Comparison of ENCODE assay signal across 19 cellular contexts in genomic region chr6:40627316-40627715, GRCh38. TPM values are rescaled to one million over a fixed set of nuclear protein-coding genes. Genes with fewer than 3 reads are reported as not detected.
DNase-seq lines count a peak whose midpoint lies in the region; ATAC-seq and TF ChIP-seq lines count a peak whose summit lies in the region.
"Had no signal": no experiment of that assay in that cellular context is flagged by ENCODE, and none has a peak within 500 bp of the region (broad histone marks: within the 10 kb centered on the region; RNA-seq: fewer than 3 reads in every experiment).

No MANE protein-coding gene starts in this region.

- H4K12ac ChIP-seq in trophoblast cell (ENCODE audit: low read depth, low read length): no peak overlapping the region

- peak; percentile 88 for ATAC-seq in esophagus mucosa
- no peak for ATAC-seq in stimulated activated memory B cell treated with anti-CD40 and anti-IgM and Interleukin-4, amounts not matched to agents 10 μg/mL and 1 μg/mL and 100 μg/mL, for 72 hours
- ATAC-seq in GM23338: no peak
- ATAC-seq in left cardiac atrium: no peak

- H3K4me3 Mint-ChIP-seq in stimulated activated memory B cell treated with anti-CD40 and anti-IgM and Interleukin-4, amounts not matched to agents 10 μg/mL and 1 μg/mL and 100 μg/mL, for 72 hours: no peak overlapping the region
- H3K4me3 Mint-ChIP-seq in GM23338: no peak overlapping the region

- peaks cover 8% of the 10 kb centered on the region for H3K9me3 Mint-ChIP-seq in stimulated activated memory B cell treated with anti-CD40 and anti-IgM and Interleukin-4, amounts not matched to agents 10 μg/mL and 1 μg/mL and 100 μg/mL, for 72 hours
- H3K9me3 Mint-ChIP-seq in GM23338: peaks cover 8% of the 10 kb centered on the region

- no peak overlapping the region for H2BK12ac ChIP-seq in trophoblast cell (ENCODE audit: low read length)

- H3K9me2 ChIP-seq in GM23338 (ENCODE audit: insufficient read depth): peaks cover 4% of the 10 kb centered on the region; the same call in 1 of the 2 replicates

- no peak overlapping the region for H2BK5ac ChIP-seq in trophoblast cell (ENCODE audit: low read depth, low read length, poor library complexity)

- H3K36me3 ChIP-seq in trophoblast cell (ENCODE audit: control insufficient read depth in 1 of 2, insufficient read depth in 2 of 2, low read length in 2 of 2) (no peaks in the 10 kb centered on the region), GM23338 (ENCODE audit: insufficient read depth) (no peaks in the 10 kb centered on the region)

- no peak overlapping the region for H3K4me2 ChIP-seq in trophoblast cell (ENCODE audit: low read length)
- H3K4me2 ChIP-seq in GM23338: no peak overlapping the region

- H3K4ac ChIP-seq in trophoblast cell (ENCODE audit: low read depth, low read length): no peak overlapping the region

- no peak overlapping the region for H4K91ac ChIP-seq in trophoblast cell (ENCODE audit: low read depth, low read length)

- no peak overlapping the region for H3K4me3 ChIP-seq in trophoblast cell (ENCODE audit: low read depth, low read length)
- no peak overlapping the region for H3K4me3 ChIP-seq in GM23338
- H3K4me3 ChIP-seq: SK-N-MC had no signal

- DNase-seq in H4 (ENCODE audit: low spot score): peak; percentile 28
- DNase-seq in RPMI7951 (ENCODE audit: low read depth): peak; percentile 95
- peak; percentile 33 to 62 for DNase-seq in trophoblast cell
- no peak for DNase-seq in SKM-1 (lab: John Stamatoyannopoulos, UW; ENCODE audit: unreplicated experiment)
- DNase-seq in GM23338 (ENCODE audit: low spot score): no peak
- DNase-seq in left cardiac atrium: no peak
- DNase-seq: COR-L47, DMS153, GDM1, GOT3, Karpas-422, NCI-H1417 treated with DMSO at 0.1 percent for 48 hours, NCI-H2029, NCI-H510A, T-helper 1 cell had no signal

- no peak overlapping the region for H2BK120ac ChIP-seq in trophoblast cell (ENCODE audit: insufficient read depth, low read length, poor library complexity)

- no peaks in the 10 kb centered on the region for H3K9me3 ChIP-seq in trophoblast cell (ENCODE audit: insufficient read depth, low read depth, low read length)

- H3K79me2 ChIP-seq in trophoblast cell (ENCODE audit: control insufficient read depth, insufficient read depth, low read length, poor library complexity): no peaks in the 10 kb centered on the region
- H3K79me2 ChIP-seq in GM23338 (replicated peaks; ENCODE audit: insufficient read depth): no peaks in the 10 kb centered on the region

- H2AFZ ChIP-seq in trophoblast cell (ENCODE audit: insufficient read depth, low read length, poor library complexity): no peak overlapping the region
- H2AFZ ChIP-seq in GM23338: no peak overlapping the region

- H3K36me3 Mint-ChIP-seq in stimulated activated memory B cell treated with anti-CD40 and anti-IgM and Interleukin-4, amounts not matched to agents 10 μg/mL and 1 μg/mL and 100 μg/mL, for 72 hours: no peaks in the 10 kb centered on the region
- no peaks in the 10 kb centered on the region for H3K36me3 Mint-ChIP-seq in GM23338 (ENCODE audit: low read depth)

- no peak overlapping the region for H2AK5ac ChIP-seq in trophoblast cell (ENCODE audit: low read length)

- peak overlapping the region; percentile 19 for H3K27ac ChIP-seq in trophoblast cell (ENCODE audit: low read depth, low read length)
- H3K27ac ChIP-seq in GM23338 (ENCODE audit: low read depth): no peak overlapping the region
- H3K27ac ChIP-seq: C4-2B, SK-N-MC had no signal

- H3K18ac ChIP-seq in trophoblast cell (ENCODE audit: low read length): no peak overlapping the region

- H4K8ac ChIP-seq in trophoblast cell (ENCODE audit: low read depth, low read length): no peak overlapping the region

- peaks cover 2% of the 10 kb centered on the region for H3K79me1 ChIP-seq in trophoblast cell (ENCODE audit: low read length)

- H3K23ac ChIP-seq in trophoblast cell (ENCODE audit: low read length): no peak overlapping the region

- H3K4me1 ChIP-seq in trophoblast cell (ENCODE audit: control insufficient read depth in 1 of 2, insufficient read depth in 2 of 2, low read length in 2 of 2) (peaks cover 16 to 21% of the 10 kb centered on the region in 2 experiments), GM23338 (ENCODE audit: insufficient read depth) (no peaks in the 10 kb centered on the region)

- no peak overlapping the region for H3K9ac ChIP-seq in trophoblast cell (ENCODE audit: low read length)

- H3K27ac Mint-ChIP-seq in stimulated activated memory B cell treated with anti-CD40 and anti-IgM and Interleukin-4, amounts not matched to agents 10 μg/mL and 1 μg/mL and 100 μg/mL, for 72 hours: no peak overlapping the region
- H3K27ac Mint-ChIP-seq in GM23338: no peak overlapping the region

- intact Hi-C loops in left cardiac atrium (cut with DNase I): no loop called here

- no peaks in the 10 kb centered on the region for H4K20me1 ChIP-seq in GM23338 (replicated peaks; ENCODE audit: insufficient read depth)

- H3K14ac ChIP-seq in trophoblast cell (ENCODE audit: low read length): no peak overlapping the region

- H3K27me3 ChIP-seq in trophoblast cell (ENCODE audit: insufficient read depth, low read length) (no peaks in the 10 kb centered on the region), GM23338 (ENCODE audit: insufficient read depth) (no peaks in the 10 kb centered on the region)

- no CpG with 5 or more reads among the region's 3 CpGs for WGBS in trophoblast cell (ENCODE audit: extremely low coverage, insufficient coverage, insufficient read length)

- no peak for TF ChIP-seq CTCF in GM23338 (conservative IDR thresholded peaks at IDR 0.05; ENCODE audit: low read depth in 2 of 2)

- H3K27me3 Mint-ChIP-seq in stimulated activated memory B cell treated with anti-CD40 and anti-IgM and Interleukin-4, amounts not matched to agents 10 μg/mL and 1 μg/mL and 100 μg/mL, for 72 hours: no peaks in the 10 kb centered on the region
- H3K27me3 Mint-ChIP-seq in GM23338 (ENCODE audit: insufficient read depth, low read depth, poor library complexity): peaks cover 9% of the 10 kb centered on the region

- no peaks in the 10 kb centered on the region for H3K4me1 Mint-ChIP-seq in stimulated activated memory B cell treated with anti-CD40 and anti-IgM and Interleukin-4, amounts not matched to agents 10 μg/mL and 1 μg/mL and 100 μg/mL, for 72 hours
- no peaks in the 10 kb centered on the region for H3K4me1 Mint-ChIP-seq in GM23338

- H3F3A ChIP-seq in GM23338 (replicated peaks; ENCODE audit: low read depth): no peaks in the 10 kb centered on the region

TF ChIP-seq in GM23338, 12 proteins besides CTCF, POLR2A, EP300 and RAD21:
- TF ChIP-seq ETS1 (IDR thresholded peaks at IDR 0.05) (no peak), CREB1 (CRISPR knock-in tag; IDR thresholded peaks at IDR 0.05; ENCODE audit: low read depth) (no peak), JUNB (IDR thresholded peaks at IDR 0.05; ENCODE audit: unreplicated experiment) (no peak), REST (IDR thresholded peaks at IDR 0.05; ENCODE audit: unreplicated experiment) (no peak), EZH2 (IDR thresholded peaks at IDR 0.05; ENCODE audit: low read depth, unreplicated experiment) (no peak), EZH2phosphoT487 (IDR thresholded peaks at IDR 0.05; ENCODE audit: unreplicated experiment) (no peak), STAT1 (IDR thresholded peaks at IDR 0.05; ENCODE audit: unreplicated experiment) (no peak), NANOG (IDR thresholded peaks at IDR 0.05; ENCODE audit: borderline replicate concordance) (no peak)

RNA-seq across cellular contexts. Expression of gene LRFN2, which starts 40.2 kb away (rescaled TPM):
- not detected in 2 replicates for total RNA-seq in H4 (2014; rRNA removed; shearing (Covaris generic))
- total RNA-seq in RPMI7951 (2014; rRNA removed; shearing (Covaris generic)): not detected in 2 replicates
- total RNA-seq in esophagus mucosa: 0.32 TPM
- 0.01 and 0.03 TPM in 2 replicates for polyA plus RNA-seq in trophoblast cell (2013)
- 2.5 and 2.6 TPM in 2 replicates for total RNA-seq in GM23338 (2014; rRNA removed; shearing (Covaris generic))
- polyA plus RNA-seq in GM23338 (2016; fragmentation: Nextera tagmentation; extraction: Ambion mirVana): 0.29 and 0.83 TPM in 2 replicates
- not detected for total RNA-seq in left cardiac atrium

Comparison
In these comparisons a context has a peak if more than half of its experiments do, and no peak if none do; other contexts are left out.
1. DNase-seq: peak in H4 (single experiment), RPMI7951 (single experiment) and trophoblast cell (2 of 2); none in SKM-1 (single experiment), GM23338 (single experiment) and left cardiac atrium (single experiment).